26 cellular contexts compared by ENCODE assay signal in genomic region chr1:192535916-192536662, GRCh38. TPM values are rescaled to one million over a fixed set of nuclear protein-coding genes. Genes with fewer than 3 reads are reported as not detected.
A peak's percentile ranks its signal among the peaks of the same experiment; 100 is the strongest.
DNase-seq lines count a peak whose midpoint lies in the region; ATAC-seq, FAIRE-seq and TF ChIP-seq lines count a peak whose summit lies in the region.
"Had no signal": no experiment of that assay in that cellular context is flagged by ENCODE, and none has a peak within 500 bp of the region (broad histone marks: within the 10 kb centered on the region; RNA-seq: fewer than 3 reads in every experiment).

No MANE protein-coding gene starts in this region.

- H4K8ac ChIP-seq in IMR-90 (ENCODE audit: low read depth in 2 of 2, low read length in 2 of 2) = no peak overlapping the region
- no peak overlapping the region for H4K8ac ChIP-seq in neuronal stem cell (ENCODE audit: low read depth, low read length)

- DNase-seq in activated CD4-positive, CD25-positive, alpha-beta regulatory T cell treated with anti-CD3 and anti-CD28 coated beads, Interleukin-2, amount 50 U/mL, for 72 hours = no peak
- no peak for DNase-seq in CD4-positive, alpha-beta T cell
- no peak for DNase-seq in IMR-90
- DNase-seq in GM12878 (ENCODE audit: low read depth, low spot score) = no peak
- DNase-seq in occipital lobe (lab: John Stamatoyannopoulos, UW) = no peak
- no peak for DNase-seq in neuronal stem cell (ENCODE audit: low spot score)
- DNase-seq: 8988T; BE2C; CD8-positive, alpha-beta T cell; GF-D8; NCI-H1436; NCI-H2029; NCI-H2171 treated with DMSO at 0.1 percent for 48 hours; NCI-H446 treated with DMSO at 0.1 percent for 48 hours; NCI-H748 treated with DMSO at 0.1 percent for 48 hours; Right ventricle myocardium superior had no signal

- no peaks in the 10 kb centered on the region for H3K27me3 ChIP-seq in CD4-positive, alpha-beta T cell (ENCODE audit: control insufficient read depth, insufficient read depth, low read length)
- H3K27me3 ChIP-seq in IMR-90 (ENCODE audit: control insufficient read depth, insufficient read depth, low read length) (no peaks in the 10 kb centered on the region), GM12878 (replicated peaks in 1 of 2; ENCODE audit: control insufficient read depth in 2 of 2, insufficient read depth in 2 of 2, low read length in 1 of 2) (no peaks in the 10 kb centered on the region; a peak in 1 of 4 replicates), neuronal stem cell (ENCODE audit: control insufficient read depth in 3 of 3, insufficient read depth in 3 of 3, low read depth in 1 of 3, low read length in 3 of 3) (no peaks in the 10 kb centered on the region)
- H3K27me3 ChIP-seq: BE2C had no signal

- RAD21 ChIA-PET in GM12878 (lab: Charles Lee; ENCODE audit: unreplicated experiment) = no interaction called here

- H3K36me3 ChIP-seq in IMR-90 (ENCODE audit: control insufficient read depth, insufficient read depth, low read length) (no peaks in the 10 kb centered on the region), GM12878 (ENCODE audit: control insufficient read depth in 2 of 2, insufficient read depth in 2 of 2, low read length in 1 of 2) (no peaks in the 10 kb centered on the region), neuronal stem cell (replicated peaks in 1 of 2; ENCODE audit: control insufficient read depth in 2 of 2, insufficient read depth in 2 of 2, low read length in 2 of 2) (no peaks in the 10 kb centered on the region)
- H3K36me3 ChIP-seq: BE2C, HAP-1 had no signal

- H2BK12ac ChIP-seq in neuronal stem cell (ENCODE audit: low read length) = no peak overlapping the region

- POLR2A ChIA-PET in CD4-positive, alpha-beta T cell (lab: Charles Lee) = no interaction called here
- POLR2A ChIA-PET in IMR-90 (lab: Charles Lee; ENCODE audit: unreplicated experiment) (no interaction called here), GM12878 (lab: Charles Lee) (no interaction called here)

- H3K4me1 Mint-ChIP-seq in CD4-positive, alpha-beta T cell (ENCODE audit: low read depth) = peaks cover 43% of the 10 kb centered on the region

- H3K9ac ChIP-seq in IMR-90 (ENCODE audit: low read depth, low read length) (no peak overlapping the region), GM12878 (ENCODE audit: control insufficient read depth, insufficient read depth, low read length) (no peak overlapping the region), neuronal stem cell (ENCODE audit: low read depth, low read length, poor library complexity) (no peak overlapping the region)

- TF ChIP-seq POLR2A in IMR-90 (IDR thresholded peaks at IDR 0.05; ENCODE audit: low read depth, low read length) = no peak
- TF ChIP-seq POLR2A in GM12878 (IDR thresholded peaks at IDR 0.05; ENCODE audit: low read depth, low read length) = no peak

- no peaks in the 10 kb centered on the region for H3K79me2 ChIP-seq in GM12878 (ENCODE audit: control insufficient read depth, insufficient read depth, low read length)

- TF ChIP-seq RAD21 in IMR-90 (IDR thresholded peaks at IDR 0.05; ENCODE audit: low read length) (no peak), GM12878 (IDR thresholded peaks at IDR 0.05; ENCODE audit: insufficient read depth, low read depth, low read length) (no peak)

- H3K4me2 ChIP-seq in IMR-90 (ENCODE audit: low read depth, low read length) = no peak overlapping the region
- no peak overlapping the region for H3K4me2 ChIP-seq in GM12878 (ENCODE audit: control insufficient read depth, insufficient read depth)
- H3K4me2 ChIP-seq in neuronal stem cell (ENCODE audit: insufficient read depth, low read length, poor library complexity, severe bottlenecking) = no peak overlapping the region

- H3K4me1 ChIP-seq in IMR-90 (ENCODE audit: control insufficient read depth, insufficient read depth, low read length) = peaks cover 11% of the 10 kb centered on the region
- peaks cover 16% of the 10 kb centered on the region for H3K4me1 ChIP-seq in GM12878 (ENCODE audit: control insufficient read depth, insufficient read depth, low read length)
- H3K4me1 ChIP-seq in neuronal stem cell (ENCODE audit: control insufficient read depth in 2 of 2, insufficient read depth in 1 of 2, low read depth in 1 of 2, low read length in 2 of 2) = peaks cover 0 to 13% of the 10 kb centered on the region in 2 donors
- H3K4me1 ChIP-seq: BE2C had no signal

- peaks cover 1% of the 10 kb centered on the region for H3K9me3 Mint-ChIP-seq in CD4-positive, alpha-beta T cell
- H3K9me3 Mint-ChIP-seq: CD8-positive, alpha-beta T cell had no signal

- TF ChIP-seq EP300 in GM12878 (IDR thresholded peaks at IDR 0.05; ENCODE audit: borderline replicate concordance in 1 of 2, control insufficient read depth in 1 of 2, low read depth in 2 of 2, low read length in 2 of 2) = no peak

- no peak overlapping the region for H2AFZ ChIP-seq in IMR-90 (replicated peaks; ENCODE audit: low read length, poor library complexity)
- H2AFZ ChIP-seq in GM12878 (ENCODE audit: control insufficient read depth, low read depth, low read length) = no peak overlapping the region
- H2AFZ ChIP-seq in neuronal stem cell (ENCODE audit: low read length) = no peak overlapping the region

- no peak overlapping the region for H3K27ac ChIP-seq in CD4-positive, alpha-beta T cell (ENCODE audit: low read depth, low read length)
- H3K27ac ChIP-seq in IMR-90 (ENCODE audit: insufficient read depth, low read length) (no peak overlapping the region), GM12878 (ENCODE audit: control insufficient read depth, insufficient read depth) (no peak overlapping the region), neuronal stem cell (replicated peaks; ENCODE audit: low read length) (no peak overlapping the region)
- H3K27ac ChIP-seq: HL-60, SK-N-MC had no signal

- H2BK5ac ChIP-seq in IMR-90 (ENCODE audit: low read depth, low read length, poor library complexity, severe bottlenecking) = no peak overlapping the region
- H2BK5ac ChIP-seq in neuronal stem cell (ENCODE audit: low read length) = no peak overlapping the region

- H3K36me3 Mint-ChIP-seq in CD4-positive, alpha-beta T cell (ENCODE audit: low read depth) = no peaks in the 10 kb centered on the region
- H3K36me3 Mint-ChIP-seq: CD8-positive, alpha-beta T cell had no signal

- no peaks in the 10 kb centered on the region for H4K20me1 ChIP-seq in IMR-90 (ENCODE audit: insufficient read depth, low read length)
- H4K20me1 ChIP-seq in GM12878 (ENCODE audit: control insufficient read depth, insufficient read depth) = no peaks in the 10 kb centered on the region

- H2BK120ac ChIP-seq in IMR-90 (ENCODE audit: low read depth, low read length) = no peak overlapping the region; the same call in 1 of the 2 replicates
- no peak overlapping the region for H2BK120ac ChIP-seq in neuronal stem cell (ENCODE audit: low read depth, low read length)

- dilution Hi-C loops in IMR-90 (cut with HindIII; ENCODE audit: low sequenced_read_pairs, unreplicated experiment) = no loop called here

- H2BK15ac ChIP-seq in IMR-90 (ENCODE audit: low read depth, low read length) (no peak overlapping the region), neuronal stem cell (ENCODE audit: low read length) (no peak overlapping the region)

- H3K9me3 ChIP-seq in CD4-positive, alpha-beta T cell (ENCODE audit: control insufficient read depth, low read length) = no peaks in the 10 kb centered on the region
- H3K9me3 ChIP-seq in IMR-90 (ENCODE audit: control insufficient read depth, insufficient read depth, low read length) (no peaks in the 10 kb centered on the region), GM12878 (replicated peaks; ENCODE audit: control insufficient read depth, insufficient read depth, low read length) (no peaks in the 10 kb centered on the region; the same call in 1 of the 3 replicates), neuronal stem cell (replicated peaks in 1 of 2; ENCODE audit: control insufficient read depth in 2 of 2, insufficient read depth in 1 of 2, low read depth in 1 of 2, low read length in 2 of 2) (peaks cover 0 to 3% of the 10 kb centered on the region in 2 donors)
- H3K9me3 ChIP-seq: BE2C, HAP-1 had no signal

- H3K14ac ChIP-seq in IMR-90 (replicated peaks; ENCODE audit: low read depth, low read length) (no peak overlapping the region), neuronal stem cell (ENCODE audit: low read length) (no peak overlapping the region)

- H4K91ac ChIP-seq in IMR-90 (ENCODE audit: insufficient read depth, low read depth, low read length) (no peak overlapping the region), neuronal stem cell (ENCODE audit: low read depth, low read length, poor library complexity) (no peak overlapping the region)

- H2AK5ac ChIP-seq in IMR-90 (ENCODE audit: low read depth, low read length) (no peak overlapping the region), neuronal stem cell (ENCODE audit: low read depth, low read length) (no peak overlapping the region)

- H3K79me1 ChIP-seq in IMR-90 (ENCODE audit: low read depth in 1 of 2, low read length in 2 of 2) (no peaks in the 10 kb centered on the region), neuronal stem cell (ENCODE audit: low read depth, low read length) (no peaks in the 10 kb centered on the region)

- SMC1A ChIA-PET in GM12878 (lab: Charles Lee; ENCODE audit: uncharacterized antibody, unreplicated experiment) = no interaction called here

- ATAC-seq in activated CD4-positive, CD25-positive, alpha-beta regulatory T cell treated with anti-CD3 and anti-CD28 coated beads, Interleukin-2, amount 50 U/mL, for 24 hours = peak; percentile 84 to 86
- no peak for ATAC-seq in CD4-positive, alpha-beta T cell (ENCODE audit: poor library complexity)
- no peak for ATAC-seq in IMR-90 (ENCODE audit: low read depth)
- no peak for ATAC-seq in GM12878
- no peak for ATAC-seq in HG03108 (IDR thresholded peaks at IDR 0.05; ENCODE audit: unreplicated experiment)
- ATAC-seq: CD8-positive, alpha-beta T cell; K562; Panc1 had no signal

- in situ Hi-C loops in IMR-90 (cut with MboI; ENCODE audit: low sequenced_read_pairs) (loop anchor here (10.0 kb wide), 1 partner anchor 51 kb away; no protein-coding TSS in a partner anchor), GM12878 (cut with MboI) (no loop called here)

- H3K4ac ChIP-seq in IMR-90 (ENCODE audit: low read depth, low read length) = no peak overlapping the region
- H3K4ac ChIP-seq in neuronal stem cell (ENCODE audit: low read length) = no peak overlapping the region

- no peak overlapping the region for H2AK9ac ChIP-seq in IMR-90 (replicated peaks; ENCODE audit: low read depth, low read length, poor library complexity)

- CTCF ChIA-PET in CD4-positive, alpha-beta T cell (lab: Charles Lee) = no interaction called here
- CTCF ChIA-PET in IMR-90 (lab: Yijun Ruan, JAX) (interaction anchor here (0.5 to 0.6 kb wide), 2 partner anchors 175 to 341 kb away, joined by 3 read pairs; no protein-coding TSS in a partner anchor), GM12878 (lab: Yijun Ruan, JAX) (no interaction called here)

- FAIRE-seq in GM12878 (lab: Jason Lieb, UNC) = no peak
- FAIRE-seq: GM12892, HTR-8/SVneo, K562 had no signal

- no peaks in the 10 kb centered on the region for H3K9me1 ChIP-seq in IMR-90 (ENCODE audit: insufficient read depth, low read length)

- no peak overlapping the region for H3K4me3 Mint-ChIP-seq in CD4-positive, alpha-beta T cell
- H3K4me3 Mint-ChIP-seq: CD8-positive, alpha-beta T cell had no signal

- no peak overlapping the region for H2BK20ac ChIP-seq in IMR-90 (ENCODE audit: low read depth, low read length)

- H3K23ac ChIP-seq in IMR-90 (ENCODE audit: low read depth, low read length) = no peak overlapping the region
- H3K23ac ChIP-seq in neuronal stem cell (ENCODE audit: low read depth, low read length, poor library complexity) = no peak overlapping the region

- H3K27ac Mint-ChIP-seq in CD4-positive, alpha-beta T cell = peak overlapping the region; percentile 37
- H3K27ac Mint-ChIP-seq: CD8-positive, alpha-beta T cell had no signal

- H3K27me3 Mint-ChIP-seq in CD4-positive, alpha-beta T cell = no peaks in the 10 kb centered on the region

- H4K5ac ChIP-seq in IMR-90 (ENCODE audit: low read depth, low read length) = no peak overlapping the region

- WGBS in IMR-90 (ENCODE audit: extremely low coverage in 2 of 2, insufficient read length in 1 of 2), 2 experiments = no CpG with 5 or more reads among the region's 3 CpGs
- 85% methylated on average over 3 of the region's 3 CpGs for WGBS in GM12878 (ENCODE audit: insufficient coverage, insufficient replicate concordance, low lambda C conversion rate, missing lambda C conversion rate)
- no CpG with 5 or more reads among the region's 3 CpGs for WGBS in neuronal stem cell (ENCODE audit: extremely low coverage in 2 of 2, insufficient read length in 2 of 2, insufficient replicate concordance in 1 of 2), 2 donors

- no peak overlapping the region for H3K4me3 ChIP-seq in IMR-90 (ENCODE audit: insufficient read depth, low read depth, low read length)
- no peak overlapping the region for H3K4me3 ChIP-seq in GM12878
- H3K4me3 ChIP-seq in neuronal stem cell (ENCODE audit: low read length in 2 of 2) = no peak overlapping the region
- H3K4me3 ChIP-seq: HAP-1, K562, SK-N-MC had no signal

- H3K18ac ChIP-seq in IMR-90 (ENCODE audit: low read depth, low read length) (0 out of 2 replicates have a peak overlapping the region, but pooled peaks have one; percentile 18), neuronal stem cell (ENCODE audit: low read length) (no peak overlapping the region)

- intact Hi-C loops in CD4-positive, alpha-beta T cell (cut with DNase I, micrococcal nuclease) = loop anchor here in 1 of 2 experiments (2.0 to 5.0 kb wide), 2 partner anchors 15 to 36 kb away; no protein-coding TSS in a partner anchor
- intact Hi-C loops in IMR-90 (cut with micrococcal nuclease) = loop anchor here (5.0 kb wide), 1 partner anchor 49 kb away; no protein-coding TSS in a partner anchor
- intact Hi-C loops in GM12878 (cut with micrococcal nuclease; ENCODE audit: unreplicated experiment) = no loop called here

- BruUV-seq in IMR-90 (replicated peaks; lab: Mats Ljungman, UMichigan) (no TSS peak), GM12878 (replicated peaks; lab: Mats Ljungman, UMichigan) (no TSS peak)

- no peak overlapping the region for H3K56ac ChIP-seq in IMR-90 (ENCODE audit: extremely low read depth, insufficient read depth, low read length)

- no peak for TF ChIP-seq CTCF in CD4-positive, alpha-beta T cell (IDR thresholded peaks at IDR 0.05)
- TF ChIP-seq CTCF in IMR-90 (conservative IDR thresholded peaks at IDR 0.05; ENCODE audit: low read depth, low read length) = no peak
- no peak for TF ChIP-seq CTCF in GM12878 (IDR thresholded peaks at IDR 0.05 in 2 of 3, conservative IDR thresholded peaks at IDR 0.05 in 1 of 3; ENCODE audit: control insufficient read depth in 2 of 3, extremely low read depth in 1 of 3, insufficient read depth in 1 of 3, low read depth in 3 of 3, low read length in 3 of 3)

RNA-seq across cellular contexts. Expression of gene RGS1, which starts 39.5 kb away (rescaled TPM):
- 100 to 1,000 TPM; 428 to 429 TPM for total RNA-seq in CD4-positive, alpha-beta T cell
- not detected in 2 replicates for total RNA-seq in IMR-90 (2012; rRNA removed)
- not detected in 2 replicates for polyA plus RNA-seq in IMR-90 (2012; rRNA removed)
- polyA plus RNA-seq in IMR-90 (2012; cell fraction: cytosol; rRNA removed) = not detected in 2 replicates
- not detected in 2 replicates for polyA plus RNA-seq in IMR-90 (2012; cell fraction: nucleus; rRNA removed; ENCODE audit: low replicate concordance)
- total RNA-seq in GM12878 (2013; cell fraction: nucleolus; rRNA removed) = 1,986 and 2,133 TPM in 2 replicates
- 43.7 and 68.1 TPM in 2 replicates for total RNA-seq in GM12878 (2014; rRNA removed)
- 61.3 and 76.2 TPM in 2 replicates for total RNA-seq in GM12878 (2014; rRNA removed; fragmentation: Illumina TruSeq; extraction: Trizol)
- total RNA-seq in GM12878 (2021) = 38.5 and 45.8 TPM in 2 replicates
- polyA plus RNA-seq in GM12878 (2011; ENCODE audit: low read depth) = 60.0 TPM
- polyA plus RNA-seq in GM12878 (2011; rRNA removed) = 882 and 1,502 TPM in 2 replicates
- 230 and 358 TPM in 2 replicates for polyA plus RNA-seq in GM12878 (2011; cell fraction: cytosol; rRNA removed)
- 346 and 598 TPM in 2 replicates for polyA plus RNA-seq in GM12878 (2011; cell fraction: nucleus; rRNA removed)
- polyA plus RNA-seq in GM12878 (2012) = 92.1 and 280 TPM in 2 replicates
- 48.2 and 72.9 TPM in 2 replicates for polyA plus RNA-seq in GM12878 (2014; fragmentation: Illumina TruSeq; extraction: Trizol)
- 10 to 100 TPM; 50.8 to 52.2 TPM for polyA plus RNA-seq in GM12878 (2014; fragmentation: Nextera tagmentation; extraction: Ambion mirVana)
- 26.6 and 38.0 TPM in 2 replicates for polyA plus RNA-seq in GM12878 (2014; rRNA removed)
- 10 to 100 TPM; 20.7 to 21.3 TPM for polyA plus RNA-seq in GM12878 (2016; fragmentation: Nextera tagmentation; extraction: Ambion mirVana)
- polyA minus RNA-seq in GM12878 (2011; rRNA and poly(A)+ RNA removed) = 283 and 396 TPM in 2 replicates
- polyA minus RNA-seq in GM12878 (2011; cell fraction: cytosol; rRNA and poly(A)+ RNA removed) = 140 and 173 TPM in 2 replicates
- 1,153 and 1,417 TPM in 2 replicates for polyA minus RNA-seq in GM12878 (2011; cell fraction: nucleus; rRNA and poly(A)+ RNA removed)
- total RNA-seq in occipital lobe = 18.1 TPM
- not detected for polyA plus RNA-seq in neuronal stem cell (2013, experiment 1 of 2)
- not detected for polyA plus RNA-seq in neuronal stem cell (2013, experiment 2 of 2)
- total RNA-seq: Daoy, K562 had no signal
- polyA plus RNA-seq: K562 had no signal

Comparison
In these comparisons a context has a peak if more than half of its experiments do, and no peak if none do; other contexts are left out.
1. ATAC-seq: peak in activated CD4-positive, CD25-positive, alpha-beta regulatory T cell treated with anti-CD3 and anti-CD28 coated beads, Interleukin-2, amount 50 U/mL, for 24 hours (2 of 2); none in CD4-positive, alpha-beta T cell (single experiment), IMR-90 (single experiment), GM12878 (single experiment) and HG03108 (single experiment).
2. RNA of gene RGS1, which starts 39.5 kb away (total RNA-seq): 428 to 429 TPM in CD4-positive, alpha-beta T cell, 38.5 to 2,133 TPM in GM12878 and 18.1 TPM in occipital lobe (single experiment); not detected in IMR-90; every median in the first group is over 10 times any median in the second.